Comparison of ENCODE assay signal across 12 cellular contexts in genomic region chr9:113299800-113300292, GRCh38. TPM values are rescaled to one million over a fixed set of nuclear protein-coding genes. Genes with fewer than 3 reads are reported as not detected.
A peak's percentile ranks its signal among the peaks of the same experiment; 100 is the strongest.
DNase-seq lines count a peak whose midpoint lies in the region; ATAC-seq, FAIRE-seq and TF ChIP-seq lines count a peak whose summit lies in the region.
"Had no signal": no experiment of that assay in that cellular context is flagged by ENCODE, and none has a peak within 500 bp of the region (broad histone marks: within the 10 kb centered on the region; RNA-seq: fewer than 3 reads in every experiment).

No MANE protein-coding gene starts in this region.

- H3K4me1 ChIP-seq in K562 (replicated peaks in 1 of 2; ENCODE audit: control insufficient read depth in 2 of 2, insufficient read depth in 2 of 2, low read length in 2 of 2) (peaks cover 19 to 21% of the 10 kb centered on the region in 2 experiments; a peak in 4 of 5 replicates), mucosa of stomach (ENCODE audit: control insufficient read depth, insufficient read depth, low read length) (peaks cover 28% of the 10 kb centered on the region)

- 0% methylated on average over 8 of the region's 8 CpGs for WGBS in K562 (ENCODE audit: insufficient coverage, low coverage, missing lambda C conversion rate)

- DNase-seq in DMS 273 (lab: John Stamatoyannopoulos, UW; ENCODE audit: unreplicated experiment) (peak; percentile 22), DMS 273 treated with DMSO at 0.1 percent for 48 hours (lab: John Stamatoyannopoulos, UW) (no peak), NCI-H187 (lab: John Stamatoyannopoulos, UW) (peak; percentile 24 to 37), K562 (ENCODE audit: extremely low read depth in 1 of 4, low spot score in 3 of 4) (peak; percentile 22 to 80 (median 42)), germinal center (ENCODE audit: low spot score) (no peak), HCEC 1CT (no peak)
- DNase-seq: activated CD4-positive, alpha-beta T cell treated with anti-CD3 and anti-CD28 coated beads, Interleukin-2, amount 10 ng/mL, durations not matched to agents 7 days and 5 days; immature natural killer cell had no signal

- FAIRE-seq in K562 (lab: Jason Lieb, UNC) = peak; percentile 23

- no peak for TF ChIP-seq EP300 in K562 (IDR thresholded peaks at IDR 0.05; ENCODE audit: low read length)

- POLR2A ChIA-PET in K562 (lab: Yijun Ruan, JAX) = interaction anchor here (0.7 to 1.5 kb wide), 7 partner anchors 10 to 283 kb away, joined by 3 to 6 read pairs (median 3); partner anchors contain the start of genes C9orf43 and POLE3

- no peak for TF ChIP-seq CTCF in K562 (IDR thresholded peaks at IDR 0.05 in 2 of 3, conservative IDR thresholded peaks at IDR 0.05 in 1 of 3; ENCODE audit: insufficient read depth in 2 of 3, low read depth in 1 of 3, low read length in 3 of 3)

- no peaks in the 10 kb centered on the region for H3K79me2 ChIP-seq in K562 (ENCODE audit: control insufficient read depth, insufficient read depth, low read length)

- intact Hi-C loops in K562 (cut with micrococcal nuclease) = loop anchor here (10.0 kb wide), 1 partner anchor 355 kb away; no protein-coding TSS in a partner anchor

- H3K4me3 ChIP-seq in K562 = no peak overlapping the region
- H3K4me3 ChIP-seq in mucosa of stomach (ENCODE audit: low read length) = no peak overlapping the region

- no peak for TF ChIP-seq POLR2A in K562 (conservative IDR thresholded peaks at IDR 0.05)

- H3K36me3 ChIP-seq in K562 (ENCODE audit: control insufficient read depth, insufficient read depth, low read length) (no peaks in the 10 kb centered on the region), mucosa of stomach (ENCODE audit: control insufficient read depth, insufficient read depth, low read length) (no peaks in the 10 kb centered on the region)

- H4K20me1 ChIP-seq in K562 (replicated peaks; ENCODE audit: control insufficient read depth, insufficient read depth, low read length) = 0 out of 2 replicates have a peak, but pooled peaks cover 1% of the 10 kb centered on the region

- no peak overlapping the region for H3K27ac ChIP-seq in K562 (ENCODE audit: extremely low read depth, low read depth, low read length)
- H3K27ac ChIP-seq: 22Rv1, RWPE1 had no signal

- ATAC-seq in K562 (peak; percentile 70), HG03135 (IDR thresholded peaks at IDR 0.05; ENCODE audit: unreplicated experiment) (no peak)

- BruUV-seq in K562 (replicated peaks; lab: Mats Ljungman, UMichigan) = no TSS peak

- CTCF ChIA-PET in K562 (lab: Yijun Ruan, JAX; ENCODE audit: low intra/inter-chr PET ratio) = no interaction called here

- H3K4me2 ChIP-seq in K562 (ENCODE audit: insufficient read depth, low read length) = peak overlapping the region; percentile 70

- no peaks in the 10 kb centered on the region for H3K9me1 ChIP-seq in K562 (ENCODE audit: control insufficient read depth, insufficient read depth, low read length)

- peaks cover 15 to 29% of the 10 kb centered on the region in 2 experiments for H3K27me3 ChIP-seq in K562 (ENCODE audit: control insufficient read depth in 2 of 2, insufficient read depth in 2 of 2, low read length in 2 of 2)
- no peaks in the 10 kb centered on the region for H3K27me3 ChIP-seq in mucosa of stomach (ENCODE audit: control insufficient read depth, insufficient read depth, low read length)

- in situ Hi-C loops in K562 (cut with MboI) = loop anchor here (5.0 to 10.0 kb wide), 2 partner anchors 107 to 355 kb away; no protein-coding TSS in a partner anchor

- peak overlapping the region in 1 of 2 experiments; percentile 3; a peak in 1 of 4 replicates for H3K9ac ChIP-seq in K562 (ENCODE audit: insufficient read depth in 1 of 2, low read depth in 2 of 2, low read length in 2 of 2)
- H3K9ac ChIP-seq in mucosa of stomach (ENCODE audit: low read length) = peak overlapping the region; percentile 48

- no peak for TF ChIP-seq RAD21 in K562 (CRISPR knock-in tag; conservative IDR thresholded peaks at IDR 0.05 in 1 of 2, IDR thresholded peaks at IDR 0.05 in 1 of 2)

- peak overlapping the region; percentile 71 for H2AFZ ChIP-seq in K562 (ENCODE audit: low read depth, low read length)

- H3K9me3 ChIP-seq in K562 (replicated peaks; ENCODE audit: control insufficient read depth, insufficient read depth, low read depth, low read length) = no peaks in the 10 kb centered on the region
- no peaks in the 10 kb centered on the region for H3K9me3 ChIP-seq in mucosa of stomach (ENCODE audit: control insufficient read depth, low read length)

RNA-seq across cellular contexts. Expression of gene RNF183, which starts 3.3 kb away (rescaled TPM):
- 2.4 and 2.9 TPM in 2 replicates for total RNA-seq in K562 (2011; cell fraction: chromatin; rRNA removed; ENCODE audit: low replicate concordance)
- total RNA-seq in K562 (2011; cell fraction: nucleolus; rRNA removed) = 0.92 and 2.3 TPM in 2 replicates
- total RNA-seq in K562 (2011; cell fraction: nucleoplasm; rRNA removed) = 1.4 and 2.4 TPM in 2 replicates
- total RNA-seq in K562 (2014; rRNA removed) (not detected in 2 replicates), K562 (2014; rRNA removed; fragmentation: Illumina TruSeq; extraction: Trizol) (not detected in 2 replicates), K562 (2015; rRNA removed; fragmentation: Illumina TruSeq; extraction: Trizol) (not detected in 2 replicates), K562 (2021) (0.22 TPM in 1 of 2 replicates, not detected in the other)
- polyA plus RNA-seq in K562 (2011; rRNA removed) (2.0 and 3.1 TPM in 2 replicates), K562 (2014; fragmentation: Illumina TruSeq; extraction: Trizol) (0.08 TPM in 1 of 2 replicates, not detected in the other), K562 (2014; fragmentation: Nextera tagmentation; extraction: Ambion mirVana) (under 1 TPM in 1 of 2 experiments, not detected in 1; 0.04 TPM), K562 (2014; rRNA removed) (0.08 and 0.11 TPM in 2 replicates)
- polyA plus RNA-seq in K562 (2011; cell fraction: cytosol; rRNA removed) = 3.7 TPM in 2 replicates
- polyA plus RNA-seq in K562 (2011; cell fraction: nucleus; rRNA removed) = 8.0 and 10.7 TPM in 2 replicates
- polyA plus RNA-seq in K562 (2012) = 0.26 and 0.57 TPM in 2 replicates
- polyA minus RNA-seq in K562 (2011; rRNA and poly(A)+ RNA removed) = 1.1 and 1.3 TPM in 2 replicates
- not detected in 2 replicates for polyA minus RNA-seq in K562 (2011; cell fraction: cytosol; rRNA and poly(A)+ RNA removed)
- polyA minus RNA-seq in K562 (2011; cell fraction: nucleus; rRNA and poly(A)+ RNA removed) = 0.94 and 2.2 TPM in 2 replicates
- total RNA-seq: activated CD4-positive, alpha-beta T cell treated with anti-CD3 and anti-CD28 coated beads, Interleukin-2, amount 10 ng/mL, durations not matched to agents 7 days and 5 days had no signal
- polyA plus RNA-seq: immature natural killer cell had no signal

RNA-seq across cellular contexts. Expression of gene PRPF4, which starts 24.4 kb away (rescaled TPM):
- total RNA-seq in K562 (2011; cell fraction: chromatin; rRNA removed; ENCODE audit: low replicate concordance) = 40.6 and 50.9 TPM in 2 replicates
- 20.5 and 23.0 TPM in 2 replicates for total RNA-seq in K562 (2011; cell fraction: nucleolus; rRNA removed)
- 26.3 and 27.7 TPM in 2 replicates for total RNA-seq in K562 (2011; cell fraction: nucleoplasm; rRNA removed)
- total RNA-seq in K562 (2014; rRNA removed) = 36.2 and 39.8 TPM in 2 replicates
- total RNA-seq in K562 (2014; rRNA removed; fragmentation: Illumina TruSeq; extraction: Trizol) = 42.4 and 45.0 TPM in 2 replicates
- 52.7 and 53.2 TPM in 2 replicates for total RNA-seq in K562 (2015; rRNA removed; fragmentation: Illumina TruSeq; extraction: Trizol)
- total RNA-seq in K562 (2021) = 36.1 and 36.7 TPM in 2 replicates
- 18.3 and 26.1 TPM in 2 replicates for polyA plus RNA-seq in K562 (2011; rRNA removed)
- polyA plus RNA-seq in K562 (2011; cell fraction: cytosol; rRNA removed) = 19.0 and 20.2 TPM in 2 replicates
- 15.4 and 18.4 TPM in 2 replicates for polyA plus RNA-seq in K562 (2011; cell fraction: nucleus; rRNA removed)
- 26.0 and 38.2 TPM in 2 replicates for polyA plus RNA-seq in K562 (2012)
- 44.7 and 49.8 TPM in 2 replicates for polyA plus RNA-seq in K562 (2014; fragmentation: Illumina TruSeq; extraction: Trizol)
- 10 to 100 TPM; 25.8 to 66.0 TPM for polyA plus RNA-seq in K562 (2014; fragmentation: Nextera tagmentation; extraction: Ambion mirVana)
- 29.5 and 30.2 TPM in 2 replicates for polyA plus RNA-seq in K562 (2014; rRNA removed)
- 19.3 and 21.5 TPM in 2 replicates for polyA minus RNA-seq in K562 (2011; rRNA and poly(A)+ RNA removed)
- polyA minus RNA-seq in K562 (2011; cell fraction: cytosol; rRNA and poly(A)+ RNA removed) = 17.4 and 19.7 TPM in 2 replicates
- 9.0 and 15.3 TPM in 2 replicates for polyA minus RNA-seq in K562 (2011; cell fraction: nucleus; rRNA and poly(A)+ RNA removed)

RNA-seq across cellular contexts. Expression of gene CDC26, which starts 24.5 kb away (rescaled TPM):
- 6.0 and 15.5 TPM in 2 replicates for total RNA-seq in K562 (2011; cell fraction: chromatin; rRNA removed; ENCODE audit: low replicate concordance)
- 3.7 and 4.7 TPM in 2 replicates for total RNA-seq in K562 (2011; cell fraction: nucleolus; rRNA removed)
- total RNA-seq in K562 (2011; cell fraction: nucleoplasm; rRNA removed) = 6.2 and 8.5 TPM in 2 replicates
- total RNA-seq in K562 (2014; rRNA removed) = 38.9 and 49.8 TPM in 2 replicates
- total RNA-seq in K562 (2014; rRNA removed; fragmentation: Illumina TruSeq; extraction: Trizol) = 60.0 and 61.5 TPM in 2 replicates
- total RNA-seq in K562 (2015; rRNA removed; fragmentation: Illumina TruSeq; extraction: Trizol) = 63.9 and 65.3 TPM in 2 replicates
- total RNA-seq in K562 (2021) = 33.0 TPM in 2 replicates
- 30.1 and 42.9 TPM in 2 replicates for polyA plus RNA-seq in K562 (2011; rRNA removed)
- polyA plus RNA-seq in K562 (2011; cell fraction: cytosol; rRNA removed) = 7.1 and 20.4 TPM in 2 replicates
- polyA plus RNA-seq in K562 (2011; cell fraction: nucleus; rRNA removed) = 9.9 and 13.4 TPM in 2 replicates
- polyA plus RNA-seq in K562 (2012) = 24.7 and 64.4 TPM in 2 replicates
- polyA plus RNA-seq in K562 (2014; fragmentation: Illumina TruSeq; extraction: Trizol) = 69.5 and 76.9 TPM in 2 replicates
- 100 to 1,000 TPM; 132 to 147 TPM for polyA plus RNA-seq in K562 (2014; fragmentation: Nextera tagmentation; extraction: Ambion mirVana)
- 57.4 and 64.6 TPM in 2 replicates for polyA plus RNA-seq in K562 (2014; rRNA removed)
- polyA minus RNA-seq in K562 (2011; rRNA and poly(A)+ RNA removed) = 29.1 and 33.8 TPM in 2 replicates
- polyA minus RNA-seq in K562 (2011; cell fraction: cytosol; rRNA and poly(A)+ RNA removed) = 6.0 and 11.5 TPM in 2 replicates
- polyA minus RNA-seq in K562 (2011; cell fraction: nucleus; rRNA and poly(A)+ RNA removed) = 3.5 and 8.0 TPM in 2 replicates

RNA-seq across cellular contexts. Expression of gene WDR31, which starts 40.2 kb away (rescaled TPM):
- total RNA-seq in K562 (2011; cell fraction: chromatin; rRNA removed; ENCODE audit: low replicate concordance) = 1.1 and 1.9 TPM in 2 replicates
- 0.83 and 1.2 TPM in 2 replicates for total RNA-seq in K562 (2011; cell fraction: nucleolus; rRNA removed)
- total RNA-seq in K562 (2011; cell fraction: nucleoplasm; rRNA removed) = 0.73 and 0.84 TPM in 2 replicates
- 0.64 and 0.78 TPM in 2 replicates for total RNA-seq in K562 (2014; rRNA removed)
- 0.95 and 1.3 TPM in 2 replicates for total RNA-seq in K562 (2014; rRNA removed; fragmentation: Illumina TruSeq; extraction: Trizol)
- 0.80 and 1.0 TPM in 2 replicates for total RNA-seq in K562 (2015; rRNA removed; fragmentation: Illumina TruSeq; extraction: Trizol)
- total RNA-seq in K562 (2021) = 1.4 and 1.5 TPM in 2 replicates
- polyA plus RNA-seq in K562 (2011; rRNA removed) = 1.3 and 1.8 TPM in 2 replicates
- polyA plus RNA-seq in K562 (2011; cell fraction: cytosol; rRNA removed) = 0.64 and 1.2 TPM in 2 replicates
- 0.93 and 1.8 TPM in 2 replicates for polyA plus RNA-seq in K562 (2011; cell fraction: nucleus; rRNA removed)
- 1.6 and 4.2 TPM in 2 replicates for polyA plus RNA-seq in K562 (2012)
- polyA plus RNA-seq in K562 (2014; fragmentation: Illumina TruSeq; extraction: Trizol) = 1.2 and 1.3 TPM in 2 replicates
- polyA plus RNA-seq in K562 (2014; fragmentation: Nextera tagmentation; extraction: Ambion mirVana) = under 1 TPM; 0.35 to 0.71 TPM
- polyA plus RNA-seq in K562 (2014; rRNA removed) = 0.66 and 1.5 TPM in 2 replicates
- 2.9 and 7.2 TPM in 2 replicates for polyA minus RNA-seq in K562 (2011; rRNA and poly(A)+ RNA removed)
- polyA minus RNA-seq in K562 (2011; cell fraction: cytosol; rRNA and poly(A)+ RNA removed) = 1.0 and 2.5 TPM in 2 replicates
- polyA minus RNA-seq in K562 (2011; cell fraction: nucleus; rRNA and poly(A)+ RNA removed) = 0.54 and 0.67 TPM in 2 replicates
- polyA plus RNA-seq: immature natural killer cell had no signal

RNA-seq across cellular contexts. Expression of gene BSPRY, which starts 49.5 kb away (rescaled TPM):
- total RNA-seq in K562 (2011; cell fraction: chromatin; rRNA removed; ENCODE audit: low replicate concordance) = 0.25 and 0.56 TPM in 2 replicates
- total RNA-seq in K562 (2011; cell fraction: nucleolus; rRNA removed) = 0.17 and 0.53 TPM in 2 replicates
- 0.59 and 0.84 TPM in 2 replicates for total RNA-seq in K562 (2011; cell fraction: nucleoplasm; rRNA removed)
- total RNA-seq in K562 (2014; rRNA removed) = 0.16 and 0.18 TPM in 2 replicates
- total RNA-seq in K562 (2014; rRNA removed; fragmentation: Illumina TruSeq; extraction: Trizol) = 0.18 and 0.22 TPM in 2 replicates
- 0.22 and 0.23 TPM in 2 replicates for total RNA-seq in K562 (2015; rRNA removed; fragmentation: Illumina TruSeq; extraction: Trizol)
- 0.16 and 0.45 TPM in 2 replicates for total RNA-seq in K562 (2021)
- polyA plus RNA-seq in K562 (2011; rRNA removed) = 0.46 and 0.67 TPM in 2 replicates
- 0.63 and 1.2 TPM in 2 replicates for polyA plus RNA-seq in K562 (2011; cell fraction: cytosol; rRNA removed)
- polyA plus RNA-seq in K562 (2011; cell fraction: nucleus; rRNA removed) = 0.51 and 0.95 TPM in 2 replicates
- polyA plus RNA-seq in K562 (2012) = 0.30 and 0.64 TPM in 2 replicates
- 0.21 and 0.22 TPM in 2 replicates for polyA plus RNA-seq in K562 (2014; fragmentation: Illumina TruSeq; extraction: Trizol)
- under 1 TPM; 0.07 TPM for polyA plus RNA-seq in K562 (2014; fragmentation: Nextera tagmentation; extraction: Ambion mirVana)
- 0.17 and 0.34 TPM in 2 replicates for polyA plus RNA-seq in K562 (2014; rRNA removed)
- 0.30 and 0.88 TPM in 2 replicates for polyA minus RNA-seq in K562 (2011; rRNA and poly(A)+ RNA removed)
- 0.55 TPM in 1 of 2 replicates, not detected in the other for polyA minus RNA-seq in K562 (2011; cell fraction: cytosol; rRNA and poly(A)+ RNA removed)
- 0.27 and 0.33 TPM in 2 replicates for polyA minus RNA-seq in K562 (2011; cell fraction: nucleus; rRNA and poly(A)+ RNA removed)

Comparison
In these comparisons a context has a peak if more than half of its experiments do, and no peak if none do; other contexts are left out.
1. DNase-seq: peak in DMS 273 (single experiment), NCI-H187 (2 of 2) and K562 (4 of 4); none in DMS 273 treated with DMSO at 0.1 percent for 48 hours (single experiment), germinal center (single experiment) and HCEC 1CT (single experiment).